Comparison of ENCODE assay signal across 1 cellular context in the genomic region with DNA sequence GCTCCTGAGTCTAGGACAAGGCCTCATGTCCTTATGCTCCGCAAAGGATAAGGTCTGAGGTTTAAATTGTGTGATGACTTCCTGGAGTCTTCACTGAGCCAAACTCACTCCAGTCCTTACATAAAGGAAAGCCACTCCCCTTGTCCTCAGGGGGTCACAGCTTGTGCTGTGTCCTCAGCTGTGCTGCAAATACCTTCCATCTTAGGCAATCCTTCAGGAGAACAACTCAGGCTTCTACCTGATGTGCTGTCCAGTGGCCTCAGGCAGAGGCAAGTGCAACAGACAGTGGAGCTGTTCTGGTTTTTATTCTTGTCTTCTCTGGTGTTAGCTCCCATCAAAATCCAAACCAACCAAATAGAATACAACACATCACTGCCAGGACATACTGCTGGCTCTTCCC.
TF ChIP-seq lines count a peak whose summit lies in the region.

No MANE protein-coding gene starts in this region.

TF ChIP-seq in H1, 55 proteins besides CTCF, POLR2A, EP300 and RAD21:
- TF ChIP-seq HDAC6 (IDR thresholded peaks at IDR 0.05; ENCODE audit: low read depth, low read length) (no peak), SIN3A (conservative IDR thresholded peaks at IDR 0.05 in 1 of 2, IDR thresholded peaks at IDR 0.05 in 1 of 2; ENCODE audit: low read depth in 1 of 2, low read length in 2 of 2) (no peak), SP1 (IDR thresholded peaks at IDR 0.05; ENCODE audit: low read depth, low read length) (no peak), JUN (IDR thresholded peaks at IDR 0.05; ENCODE audit: low read depth, low read length) (peak; percentile 45; the same call in 1 of the 2 replicates), CBX5 (IDR thresholded peaks at IDR 0.05; ENCODE audit: low read depth, low read length) (no peak), CEBPB (IDR thresholded peaks at IDR 0.05; ENCODE audit: low read depth, low read length) (peak; percentile 32; the same call in 1 of the 2 replicates), YY1 (IDR thresholded peaks at IDR 0.05; ENCODE audit: low read depth, low read length) (0 out of 2 replicates have a peak, but pooled peaks have one; percentile 20), ZNF274 (IDR thresholded peaks at IDR 0.05; ENCODE audit: borderline replicate concordance, extremely low read depth, low read length) (no peak), JUND (IDR thresholded peaks at IDR 0.05; ENCODE audit: low read length) (peak; percentile 43; the same call in 1 of the 2 replicates), PHF8 (conservative IDR thresholded peaks at IDR 0.05; ENCODE audit: low read depth, low read length) (no peak), SIRT6 (IDR thresholded peaks at IDR 0.05; ENCODE audit: low read length) (no peak), RNF2 (IDR thresholded peaks at IDR 0.05; ENCODE audit: borderline replicate concordance, low read depth, low read length, missing control alignments, poor library complexity, severe bottlenecking) (no peak), BRCA1 (IDR thresholded peaks at IDR 0.05; ENCODE audit: low read depth, low read length) (no peak), CREB1 (IDR thresholded peaks at IDR 0.05) (no peak), SRF (IDR thresholded peaks at IDR 0.05; ENCODE audit: low read depth, low read length) (no peak), GABPA (IDR thresholded peaks at IDR 0.05; ENCODE audit: borderline replicate concordance, insufficient read depth, low read length) (no peak), SUZ12 (IDR thresholded peaks at IDR 0.05; ENCODE audit: low read length) (no peak), SAP30 (IDR thresholded peaks at IDR 0.05; ENCODE audit: insufficient read depth, insufficient replicate concordance, low read length) (no peak), POLR2AphosphoS5 (IDR thresholded peaks at IDR 0.05; ENCODE audit: low read depth, low read length) (no peak), KDM4A (IDR thresholded peaks at IDR 0.05; ENCODE audit: low read depth, low read length, severe bottlenecking) (no peak), MAFK (IDR thresholded peaks at IDR 0.05; ENCODE audit: low read depth, low read length) (no peak), BACH1 (IDR thresholded peaks at IDR 0.05; ENCODE audit: low read length) (no peak), SIX5 (IDR thresholded peaks at IDR 0.05; ENCODE audit: low read depth, low read length) (no peak)
- TF ChIP-seq, protein P1, sequence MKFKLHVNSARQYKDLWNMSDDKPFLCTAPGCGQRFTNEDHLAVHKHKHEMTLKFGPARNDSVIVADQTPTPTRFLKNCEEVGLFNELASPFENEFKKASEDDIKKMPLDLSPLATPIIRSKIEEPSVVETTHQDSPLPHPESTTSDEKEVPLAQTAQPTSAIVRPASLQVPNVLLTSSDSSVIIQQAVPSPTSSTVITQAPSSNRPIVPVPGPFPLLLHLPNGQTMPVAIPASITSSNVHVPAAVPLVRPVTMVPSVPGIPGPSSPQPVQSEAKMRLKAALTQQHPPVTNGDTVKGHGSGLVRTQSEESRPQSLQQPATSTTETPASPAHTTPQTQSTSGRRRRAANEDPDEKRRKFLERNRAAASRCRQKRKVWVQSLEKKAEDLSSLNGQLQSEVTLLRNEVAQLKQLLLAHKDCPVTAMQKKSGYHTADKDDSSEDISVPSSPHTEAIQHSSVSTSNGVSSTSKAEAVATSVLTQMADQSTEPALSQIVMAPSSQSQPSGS (IDR thresholded peaks at IDR 0.05; ENCODE audit: low read length) = no peak
- TF ChIP-seq, protein P2, sequence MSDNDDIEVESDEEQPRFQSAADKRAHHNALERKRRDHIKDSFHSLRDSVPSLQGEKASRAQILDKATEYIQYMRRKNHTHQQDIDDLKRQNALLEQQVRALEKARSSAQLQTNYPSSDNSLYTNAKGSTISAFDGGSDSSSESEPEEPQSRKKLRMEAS (IDR thresholded peaks at IDR 0.05) = no peak
- TF ChIP-seq, protein P3, sequence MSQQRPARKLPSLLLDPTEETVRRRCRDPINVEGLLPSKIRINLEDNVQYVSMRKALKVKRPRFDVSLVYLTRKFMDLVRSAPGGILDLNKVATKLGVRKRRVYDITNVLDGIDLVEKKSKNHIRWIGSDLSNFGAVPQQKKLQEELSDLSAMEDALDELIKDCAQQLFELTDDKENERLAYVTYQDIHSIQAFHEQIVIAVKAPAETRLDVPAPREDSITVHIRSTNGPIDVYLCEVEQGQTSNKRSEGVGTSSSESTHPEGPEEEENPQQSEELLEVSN (IDR thresholded peaks at IDR 0.05) = no peak
